ENCODE assay signal across 8 cellular contexts in the genomic region with DNA sequence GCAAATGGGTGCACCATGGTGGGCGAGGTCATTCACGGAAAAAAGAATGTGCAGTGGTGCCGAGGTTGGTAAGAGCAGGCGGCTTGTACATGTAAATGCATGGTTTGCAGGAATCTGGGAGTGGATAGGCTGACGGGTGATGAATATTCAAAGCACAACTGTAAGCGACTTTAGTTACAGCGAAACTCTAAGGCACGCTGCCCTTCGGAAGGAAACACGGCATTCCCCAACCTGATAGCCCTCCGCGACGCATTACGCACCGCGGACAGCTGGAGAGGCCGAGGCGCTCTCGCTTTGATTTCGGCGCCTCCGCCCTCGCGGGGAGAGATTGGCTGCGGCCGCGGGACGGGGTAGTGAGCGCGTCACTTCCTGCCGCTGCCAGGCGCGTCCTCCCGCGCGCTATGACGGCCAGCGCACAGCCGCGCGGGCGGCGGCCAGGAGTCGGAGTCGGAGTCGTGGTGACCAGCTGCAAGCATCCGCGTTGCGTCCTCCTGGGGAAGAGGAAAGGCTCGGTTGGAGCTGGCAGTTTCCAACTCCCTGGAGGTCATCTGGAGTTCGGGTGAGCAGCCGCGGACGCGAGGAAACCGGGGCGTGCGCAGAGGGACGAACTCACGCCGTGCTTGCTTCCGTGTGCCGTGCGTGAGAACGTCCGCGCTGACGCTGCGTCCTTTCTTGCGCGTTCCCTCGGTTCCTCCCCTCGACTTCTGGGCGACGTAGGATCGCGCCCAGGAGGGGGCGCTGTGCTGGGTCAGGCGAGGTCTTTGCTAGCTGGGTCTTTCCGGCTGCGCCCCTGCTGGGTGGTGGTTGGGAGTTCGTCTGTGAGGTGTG. TPM values are rescaled to one million over a fixed set of nuclear protein-coding genes. Genes with fewer than 3 reads are reported as not detected.
DNase-seq lines count a peak whose midpoint lies in the region; ATAC-seq and TF ChIP-seq lines count a peak whose summit lies in the region.

Gene NUDT15, plus strand, starts transcription at position 381 of the 828 bp plus-strand sequence. Its CDS starts 21 bp downstream, at position 402.

- DNase-seq in GF-D8 (lab: John Stamatoyannopoulos, UW) (peak; percentile 95), HAP-1 (ENCODE audit: low spot score in 2 of 2) (peak; percentile 91 to 96), MG63 (peak; percentile 95), SHP77 treated with DMSO at 0.1 percent for 48 hours (lab: John Stamatoyannopoulos, UW) (peak; percentile 75), fibroblast of the aortic adventitia (ENCODE audit: low read depth) (peak; percentile 96), nephron progenitor cell (peak; percentile 91)
- peak; percentile 99 for DNase-seq in activated effector memory CD4-positive, alpha-beta T cell treated with anti-CD3 and anti-CD28 coated beads, Interleukin-2, amount 50 U/mL, for 16 hours
- DNase-seq in stimulated activated naive CD8-positive, alpha-beta T cell treated with anti-CD3 and anti-CD28 coated beads, Interleukin-15, amount 100 ng/mL, for 72 hours: peak; percentile 95 to 98

- no peaks in the 10 kb centered on the region for H3K27me3 ChIP-seq in HAP-1 (ENCODE audit: low read depth)
- no peaks in the 10 kb centered on the region for H3K27me3 ChIP-seq in MG63

- peaks cover 65% of the 10 kb centered on the region for H3K36me3 Mint-ChIP-seq in nephron progenitor cell (ENCODE audit: low read depth)

- H3K27ac Mint-ChIP-seq in nephron progenitor cell: peak within 1 kb of the TSS; percentile 99
- peak within 1 kb of the TSS; percentile 99 for H3K27ac Mint-ChIP-seq in stimulated activated naive CD8-positive, alpha-beta T cell treated with anti-CD3 and anti-CD28 coated beads, Interleukin-15, amount 100 ng/mL, for 72 hours

- H3K4me1 ChIP-seq in HAP-1: peaks cover 14% of the 10 kb centered on the region

- peak within 1 kb of the TSS; percentile 90 for H3K4me3 Mint-ChIP-seq in nephron progenitor cell
- H3K4me3 Mint-ChIP-seq in stimulated activated naive CD8-positive, alpha-beta T cell treated with anti-CD3 and anti-CD28 coated beads, Interleukin-15, amount 100 ng/mL, for 72 hours: peak within 1 kb of the TSS; percentile 93 to 99

- ATAC-seq in stimulated activated naive CD8-positive, alpha-beta T cell treated with anti-CD3 and anti-CD28 coated beads, Interleukin-15, amount 100 ng/mL, for 72 hours: peak; percentile 95

- peaks cover 22% of the 10 kb centered on the region for H3K4me1 Mint-ChIP-seq in nephron progenitor cell
- peaks cover 46% of the 10 kb centered on the region for H3K4me1 Mint-ChIP-seq in stimulated activated naive CD8-positive, alpha-beta T cell treated with anti-CD3 and anti-CD28 coated beads, Interleukin-15, amount 100 ng/mL, for 72 hours

- H3K4me3 ChIP-seq in HAP-1: peak within 1 kb of the TSS; percentile 84
- peak within 1 kb of the TSS; percentile 68 for H3K4me3 ChIP-seq in MG63
- peak within 1 kb of the TSS; percentile 88 for H3K4me3 ChIP-seq in fibroblast of the aortic adventitia (ENCODE audit: low read depth, low read length)

- peak; percentile 98 for TF ChIP-seq CTCF in fibroblast of the aortic adventitia (IDR thresholded peaks at IDR 0.05; ENCODE audit: insufficient read depth, low read length)
- TF ChIP-seq CTCF in nephron progenitor cell (IDR thresholded peaks at IDR 0.05): peak; percentile 96

- H3K9me3 ChIP-seq in HAP-1: no peaks in the 10 kb centered on the region
- peaks cover 6% of the 10 kb centered on the region for H3K9me3 ChIP-seq in MG63

- peaks cover 23% of the 10 kb centered on the region for H3K9me3 Mint-ChIP-seq in nephron progenitor cell
- peaks cover 0 to 2% of the 10 kb centered on the region in 2 donors for H3K9me3 Mint-ChIP-seq in stimulated activated naive CD8-positive, alpha-beta T cell treated with anti-CD3 and anti-CD28 coated beads, Interleukin-15, amount 100 ng/mL, for 72 hours

- in situ Hi-C loops in HAP-1 (cut with MboI; ENCODE audit: low sequenced_read_pairs): no loop called here

- no peaks in the 10 kb centered on the region for H3K27me3 Mint-ChIP-seq in nephron progenitor cell (ENCODE audit: low read depth, poor library complexity)
- no peaks in the 10 kb centered on the region for H3K27me3 Mint-ChIP-seq in stimulated activated naive CD8-positive, alpha-beta T cell treated with anti-CD3 and anti-CD28 coated beads, Interleukin-15, amount 100 ng/mL, for 72 hours

- H3K36me3 ChIP-seq in HAP-1 (replicated peaks) (peaks cover 21% of the 10 kb centered on the region; the same call in 1 of the 2 replicates), MG63 (peaks cover 25% of the 10 kb centered on the region)

RNA-seq across cellular contexts. Expression of gene NUDT15, which starts in this region (rescaled TPM):
- total RNA-seq in MG63 (2014; rRNA removed; shearing (Covaris generic); ENCODE audit: low replicate concordance): 22.1 and 47.8 TPM in 2 replicates
- 14.1 and 23.1 TPM in 2 replicates for total RNA-seq in fibroblast of the aortic adventitia (ENCODE audit: low replicate concordance)

Comparison
In these comparisons a context has a peak if more than half of its experiments do, and no peak if none do; other contexts are left out.
1. Peak in every context shown above with its lines: DNase-seq, ATAC-seq and H3K4me3 ChIP-seq.